In genomic region chr17:16589097-16589969, GRCh38 we compare ENCODE assay signal across 1 cellular context.
TF ChIP-seq lines count a peak whose summit lies in the region.

No MANE protein-coding gene starts in this region.

TF ChIP-seq in HEK293, 187 proteins besides CTCF, POLR2A, EP300 and RAD21 (continued from another document):
- TF ChIP-seq ZNF768 (tag by site-specific recombination; IDR thresholded peaks at IDR 0.05): no peak
- no peak for TF ChIP-seq ZNF121 (tag by site-specific recombination; IDR thresholded peaks at IDR 0.05)
- 0 out of 2 replicates have a peak, but pooled peaks have one; percentile 22 for TF ChIP-seq YY1 (tag by site-specific recombination; IDR thresholded peaks at IDR 0.05)
